Comparison of ENCODE assay signal across 8 cellular contexts in genomic region chr22:40043793-40044101, GRCh38. TPM values are rescaled to one million over a fixed set of nuclear protein-coding genes. Genes with fewer than 3 reads are reported as not detected.
A peak's percentile ranks its signal among the peaks of the same experiment; 100 is the strongest.
DNase-seq lines count a peak whose midpoint lies in the region; ATAC-seq, FAIRE-seq and TF ChIP-seq lines count a peak whose summit lies in the region.

No MANE protein-coding gene starts in this region.

- intact Hi-C loops in right lobe of liver (cut with DNase I) = no loop called here
- intact Hi-C loops in thyroid gland (cut with DNase I) = loop anchor here (5.0 kb wide), 1 partner anchor 134 kb away; the partner anchor contains the start of gene TNRC6B

- H3K4me3 ChIP-seq in astrocyte (ENCODE audit: insufficient read depth, low read depth, low read length) (peak overlapping the region; percentile 85), right lobe of liver (peak overlapping the region; percentile 69 to 85 (median 73)), thyroid gland (replicated peaks in 1 of 3) (peak overlapping the region in 1 of 3 donors; percentile 55)

- peaks cover 11% of the 10 kb centered on the region for H3K27me3 Mint-ChIP-seq in activated T-cell treated with anti-CD3 and anti-CD28 coated beads, Interleukin-2, amount 50 U/mL, for 4 hours (ENCODE audit: low read depth)
- H3K27me3 Mint-ChIP-seq in astrocyte (ENCODE audit: low read depth, unreplicated experiment) = peaks cover 8% of the 10 kb centered on the region

- no peaks in the 10 kb centered on the region for H4K20me1 ChIP-seq in astrocyte (ENCODE audit: insufficient read depth, low read length)

- H3K4me1 ChIP-seq in astrocyte (ENCODE audit: insufficient read depth, low read length) = peaks cover 6% of the 10 kb centered on the region
- H3K4me1 ChIP-seq in right lobe of liver = peaks cover 0 to 23% (median 6%) of the 10 kb centered on the region in 4 donors
- peaks cover 43 to 49% of the 10 kb centered on the region in 2 donors for H3K4me1 ChIP-seq in thyroid gland

- H3K36me3 Mint-ChIP-seq in activated T-cell treated with anti-CD3 and anti-CD28 coated beads, Interleukin-2, amount 50 U/mL, for 4 hours (ENCODE audit: insufficient read depth) = no peaks in the 10 kb centered on the region
- peaks cover 2% of the 10 kb centered on the region for H3K36me3 Mint-ChIP-seq in astrocyte (ENCODE audit: low read depth, unreplicated experiment)

- peak overlapping the region; percentile 93 for H3K27ac ChIP-seq in astrocyte (ENCODE audit: low read depth, low read length)
- H3K27ac ChIP-seq in right lobe of liver = peak overlapping the region; percentile 91 to 97 (median 96)
- H3K27ac ChIP-seq in thyroid gland = peak overlapping the region; percentile 76 to 96 (median 91)

- peak overlapping the region; percentile 84 for H2AFZ ChIP-seq in astrocyte (ENCODE audit: low read depth, low read length)

- 18% methylated on average over 5 of the region's 5 CpGs for WGBS in right lobe of liver (ENCODE audit: insufficient coverage, low coverage, low lambda C conversion rate, missing lambda C conversion rate)
- 39% methylated on average over 4 to 5 of the region's 5 CpGs for WGBS in thyroid gland, 2 donors

- peak overlapping the region; percentile 98 for H3K27ac Mint-ChIP-seq in astrocyte (ENCODE audit: unreplicated experiment)

- TF ChIP-seq CTCF in astrocyte (IDR thresholded peaks at IDR 0.05; ENCODE audit: insufficient read depth, low read depth, low read length) (no peak), right lobe of liver (IDR thresholded peaks at IDR 0.05) (no peak), thyroid gland (IDR thresholded peaks at IDR 0.05) (no peak)

- ATAC-seq in activated T-cell treated with anti-CD3 and anti-CD28 coated beads, Interleukin-2, amount 50 U/mL, for 4 hours = no peak
- ATAC-seq in right lobe of liver (no peak), GM19351 (IDR thresholded peaks at IDR 0.05; ENCODE audit: unreplicated experiment) (no peak)

- H3K27me3 ChIP-seq in astrocyte (ENCODE audit: insufficient read depth, low read length) (peaks cover 29% of the 10 kb centered on the region), right lobe of liver (no peaks in the 10 kb centered on the region), thyroid gland (no peaks in the 10 kb centered on the region)

- no peak for FAIRE-seq in astrocyte (lab: Jason Lieb, UNC)

- H3K4me2 ChIP-seq in astrocyte (ENCODE audit: low read length) = peak overlapping the region; percentile 85

- no peaks in the 10 kb centered on the region for H3K79me2 ChIP-seq in astrocyte (ENCODE audit: insufficient read depth, low read length)

- peaks cover 32% of the 10 kb centered on the region for H3K4me1 Mint-ChIP-seq in activated T-cell treated with anti-CD3 and anti-CD28 coated beads, Interleukin-2, amount 50 U/mL, for 4 hours (ENCODE audit: low read depth)
- H3K4me1 Mint-ChIP-seq in astrocyte (ENCODE audit: low read depth, unreplicated experiment) = peaks cover 8% of the 10 kb centered on the region

- H3K4me3 Mint-ChIP-seq in activated T-cell treated with anti-CD3 and anti-CD28 coated beads, Interleukin-2, amount 50 U/mL, for 4 hours = peak overlapping the region; percentile 91
- H3K4me3 Mint-ChIP-seq in astrocyte (ENCODE audit: unreplicated experiment) = peak overlapping the region; percentile 98

- TF ChIP-seq POLR2A in right lobe of liver (IDR thresholded peaks at IDR 0.05) (no peak), thyroid gland (IDR thresholded peaks at IDR 0.05) (no peak)

- H3K9ac ChIP-seq in astrocyte (ENCODE audit: low read length) = peak overlapping the region; percentile 89

- H3K36me3 ChIP-seq in astrocyte (ENCODE audit: insufficient read depth, low read length) (no peaks in the 10 kb centered on the region), right lobe of liver (no peaks in the 10 kb centered on the region), thyroid gland (no peaks in the 10 kb centered on the region)

- DNase-seq in activated T-cell treated with anti-CD3 and anti-CD28 coated beads, Interleukin-2, amount 50 U/mL, for 4 hours = no peak
- no peak for DNase-seq in activated T-cell treated with anti-CD3 and anti-CD28 coated beads, Interleukin-2, amount 50 U/mL, for 1 hour
- DNase-seq in astrocyte (ENCODE audit: low read depth) (no peak), right lobe of liver (no peak), thyroid gland (no peak), NOMO-1 (lab: John Stamatoyannopoulos, UW; ENCODE audit: unreplicated experiment in 2 of 2) (no peak), NCI-H524 (lab: John Stamatoyannopoulos, UW) (no peak)

- H3K9me3 Mint-ChIP-seq in activated T-cell treated with anti-CD3 and anti-CD28 coated beads, Interleukin-2, amount 50 U/mL, for 4 hours = no peaks in the 10 kb centered on the region
- no peaks in the 10 kb centered on the region for H3K9me3 Mint-ChIP-seq in astrocyte (ENCODE audit: unreplicated experiment)

- no peaks in the 10 kb centered on the region for H3K9me3 ChIP-seq in astrocyte (ENCODE audit: insufficient read depth, low read depth, low read length)
- H3K9me3 ChIP-seq in right lobe of liver = no peaks in the 10 kb centered on the region
- H3K9me3 ChIP-seq in thyroid gland = no peaks in the 10 kb centered on the region

RNA-seq across cellular contexts. Expression of gene FAM83F, which starts 49.0 kb away (rescaled TPM):
- 1 to 10 TPM; 1.4 to 2.1 (median 2.0) TPM for total RNA-seq in activated T-cell treated with anti-CD3 and anti-CD28 coated beads, Interleukin-2, amount 50 U/mL, for 4 hours
- 0.79 and 0.82 TPM in 2 replicates for total RNA-seq in astrocyte
- 1 to 10 TPM; 1.1 to 4.5 (median 1.6) TPM for total RNA-seq in right lobe of liver
- total RNA-seq in thyroid gland = 10 to 100 TPM; 19.2 to 35.6 (median 26.1) TPM
